1 cellular context compared by ENCODE assay signal in genomic region chr18:48668466-48669179, GRCh38.
TF ChIP-seq lines count a peak whose summit lies in the region.

No MANE protein-coding gene starts in this region.

TF ChIP-seq in HCT116, 20 proteins besides CTCF, POLR2A, EP300 and RAD21 (continued from another document):
- TF ChIP-seq ZNF274 (IDR thresholded peaks at IDR 0.05; ENCODE audit: low read depth, low read length) (no peak), SIN3A (IDR thresholded peaks at IDR 0.05; ENCODE audit: low read depth) (no peak), CEBPB (IDR thresholded peaks at IDR 0.05; ENCODE audit: low read depth) (no peak), ZBTB33 (IDR thresholded peaks at IDR 0.05; ENCODE audit: extremely low read depth, insufficient replicate concordance, low read length) (no peak), EZH2phosphoT487 (IDR thresholded peaks at IDR 0.05; ENCODE audit: borderline replicate concordance) (no peak), JUND (IDR thresholded peaks at IDR 0.05) (no peak), ELF1 (IDR thresholded peaks at IDR 0.05; ENCODE audit: borderline replicate concordance, low read depth) (no peak), EGR1 (IDR thresholded peaks at IDR 0.05; ENCODE audit: low read depth) (no peak), FOSL1 (IDR thresholded peaks at IDR 0.05; ENCODE audit: low read depth) (no peak), EZH2 (IDR thresholded peaks at IDR 0.05) (no peak)
